Comparison of ENCODE assay signal across 13 cellular contexts in the genomic region with DNA sequence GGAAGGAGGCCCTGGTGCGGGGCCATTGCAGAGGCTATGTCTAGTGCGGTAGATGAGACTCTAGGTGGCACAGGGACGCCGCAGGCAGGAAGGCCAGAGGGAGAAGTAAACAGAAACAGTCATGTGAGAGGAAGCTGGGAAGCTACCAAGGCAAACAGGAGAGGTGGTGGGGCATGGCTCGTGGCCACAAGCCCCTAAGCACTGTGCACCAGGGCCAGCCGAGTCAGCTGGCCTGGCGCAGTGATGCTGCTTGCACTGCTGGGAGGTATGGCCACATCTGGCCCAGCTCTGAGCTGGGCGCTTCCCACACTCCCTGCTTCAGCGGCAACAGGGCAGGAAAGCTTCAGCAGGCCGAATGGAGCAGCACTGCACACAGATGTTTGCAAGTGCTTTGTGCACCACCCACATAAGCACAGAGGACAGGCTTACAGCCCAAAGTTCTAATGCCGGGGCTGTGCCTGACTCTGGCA.
A peak's percentile ranks its signal among the peaks of the same experiment; 100 is the strongest.
DNase-seq lines count a peak whose midpoint lies in the region; ATAC-seq lines count a peak whose summit lies in the region.
"Had no signal": no experiment of that assay in that cellular context is flagged by ENCODE, and none has a peak within 500 bp of the region (broad histone marks: within the 10 kb centered on the region; RNA-seq: fewer than 3 reads in every experiment).

No MANE protein-coding gene starts in this region.

- no peak overlapping the region for H3K23ac ChIP-seq in mesenchymal stem cell (ENCODE audit: low read length in 2 of 2)

- H3K14ac ChIP-seq in mesenchymal stem cell (ENCODE audit: low read length in 2 of 2) = no peak overlapping the region

- H3K9ac ChIP-seq in mesenchymal stem cell (ENCODE audit: low read length) = no peak overlapping the region

- H2BK5ac ChIP-seq in mesenchymal stem cell (ENCODE audit: low read depth, low read length, poor library complexity, severe bottlenecking) = no peak overlapping the region

- in situ Hi-C loops in Caki2 (cut with HindIII; ENCODE audit: low pct_unique_long_range_greater_than_20kb, low sequenced_read_pairs) = no loop called here

- no peak overlapping the region for H4K91ac ChIP-seq in mesenchymal stem cell (ENCODE audit: low read length)

- no peak overlapping the region for H3K4me2 ChIP-seq in mesenchymal stem cell (ENCODE audit: low read length, poor library complexity, severe bottlenecking)

- H3K4ac ChIP-seq in mesenchymal stem cell (ENCODE audit: low read depth in 1 of 2, low read length in 2 of 2) = no peak overlapping the region

- no peak overlapping the region for H2AFZ ChIP-seq in mesenchymal stem cell (ENCODE audit: low read depth, low read length)

- H3K79me1 ChIP-seq in mesenchymal stem cell (replicated peaks; ENCODE audit: low read length, poor library complexity, severe bottlenecking) = no peaks in the 10 kb centered on the region

- peaks cover 0 to 8% of the 10 kb centered on the region in 2 experiments for H3K27me3 ChIP-seq in mesenchymal stem cell (ENCODE audit: control insufficient read depth in 1 of 2, insufficient read depth in 1 of 2, low read length in 2 of 2)
- H3K27me3 ChIP-seq: neutrophil, tibial artery had no signal

- no peak overlapping the region for H2BK12ac ChIP-seq in mesenchymal stem cell (ENCODE audit: low read length in 2 of 2)

- H2AK5ac ChIP-seq in mesenchymal stem cell (ENCODE audit: low read length, severe bottlenecking) = no peak overlapping the region

- H3K27ac ChIP-seq in caudate nucleus (ENCODE audit: low read depth, low read length) (peak overlapping the region; percentile 3), mesenchymal stem cell (ENCODE audit: low read length, poor library complexity, severe bottlenecking) (no peak overlapping the region)
- H3K27ac ChIP-seq: neutrophil, tibial artery had no signal

- no peak overlapping the region for H3K18ac ChIP-seq in mesenchymal stem cell (ENCODE audit: low read depth in 1 of 2, low read length in 2 of 2)

- no peak overlapping the region for H3K4me3 ChIP-seq in mesenchymal stem cell (ENCODE audit: insufficient read depth in 1 of 2, low read depth in 1 of 2, low read length in 2 of 2)
- H3K4me3 ChIP-seq: tibial artery had no signal

- no peak overlapping the region for H2BK120ac ChIP-seq in mesenchymal stem cell (ENCODE audit: low read depth, low read length)

- peaks cover 0 to 4% of the 10 kb centered on the region in 2 experiments for H3K36me3 ChIP-seq in mesenchymal stem cell (ENCODE audit: control insufficient read depth in 1 of 2, insufficient read depth in 2 of 2, low read depth in 1 of 2, low read length in 2 of 2)
- H3K36me3 ChIP-seq: neutrophil, tibial artery had no signal

- DNase-seq in Caki2 (ENCODE audit: low read depth) (peak; percentile 13), NCI-H1092 treated with DMSO at 0.1 percent for 48 hours (lab: John Stamatoyannopoulos, UW) (peak; percentile 73), caudate nucleus (lab: John Stamatoyannopoulos, UW) (peak in 18 of 61 donors; percentile 11 to 61 (median 29)), midbrain (lab: John Stamatoyannopoulos, UW) (peak; percentile 46), NCI-H2227 treated with DMSO at 0.1 percent for 48 hours (lab: John Stamatoyannopoulos, UW) (no peak), mesenchymal stem cell (no peak), NCI-H446 (lab: John Stamatoyannopoulos, UW) (no peak)
- DNase-seq: effector CD4-positive, alpha-beta T cell; NCI-H1105 treated with DMSO at 0.1 percent for 48 hours; stimulated activated CD4-positive, alpha-beta T cell treated with anti-CD3 and anti-CD28 coated beads, Interleukin-4, amount 100 ng/mL, for 1 hour; tibial artery had no signal

- H3K4me1 ChIP-seq in mesenchymal stem cell (ENCODE audit: control insufficient read depth, insufficient read depth, low read depth, low read length) = peaks cover 4% of the 10 kb centered on the region

- no peaks in the 10 kb centered on the region for H3K9me3 ChIP-seq in mesenchymal stem cell (ENCODE audit: control insufficient read depth, low read length)
- H3K9me3 ChIP-seq: neutrophil, tibial artery had no signal

- no peak for ATAC-seq in HG03469 (IDR thresholded peaks at IDR 0.05; ENCODE audit: unreplicated experiment)

- H2BK15ac ChIP-seq in mesenchymal stem cell (ENCODE audit: low read depth, poor library complexity, severe bottlenecking) = no peak overlapping the region

- WGBS in mesenchymal stem cell = 79% methylated on average over 11 of the region's 11 CpGs

- H4K8ac ChIP-seq in mesenchymal stem cell (ENCODE audit: low read length) = no peak overlapping the region

Comparison
In these comparisons a context has a peak if more than half of its experiments do, and no peak if none do; other contexts are left out.
1. DNase-seq: peak in Caki2 (single experiment), NCI-H1092 treated with DMSO at 0.1 percent for 48 hours (single experiment) and midbrain (single experiment); none in NCI-H2227 treated with DMSO at 0.1 percent for 48 hours (single experiment), mesenchymal stem cell (single experiment) and NCI-H446 (0 of 2).